ENCODE assay signal across 17 cellular contexts in the genomic region with DNA sequence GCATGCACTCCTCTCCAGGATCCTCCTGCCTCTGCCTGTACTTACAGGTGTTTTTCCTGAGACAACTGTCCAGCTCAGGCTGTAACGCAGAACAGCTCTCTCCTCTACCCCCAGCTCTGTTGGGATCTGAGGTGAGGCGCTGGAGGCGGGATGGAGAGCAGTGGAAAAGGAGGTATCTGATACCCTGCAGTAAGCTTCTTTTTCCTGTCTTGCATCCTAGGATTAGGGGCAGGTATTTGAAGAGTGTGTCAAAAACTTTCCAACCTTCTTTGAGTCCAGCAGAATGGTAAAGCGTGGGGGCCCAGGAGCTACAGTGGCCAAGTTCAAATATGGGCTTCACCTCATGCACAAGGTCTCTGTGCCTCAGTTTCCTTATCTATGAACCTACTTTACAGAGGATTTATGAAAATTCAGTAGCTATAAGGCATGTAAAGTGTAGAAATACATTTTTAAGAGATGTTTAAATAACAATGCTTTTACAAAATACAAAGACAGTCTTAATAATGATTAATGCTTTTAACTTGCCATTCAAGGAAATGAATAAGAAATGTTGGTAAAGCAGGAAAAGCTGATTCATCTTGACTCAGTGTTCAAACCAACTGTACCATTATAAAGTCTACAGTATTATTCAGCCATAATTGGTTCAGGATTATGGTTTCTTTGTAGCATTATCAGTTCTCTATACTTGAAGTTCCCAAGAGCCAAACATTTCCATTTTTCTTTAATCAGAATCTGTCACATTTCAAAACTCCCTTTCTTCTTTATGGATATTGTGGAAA. TPM values are rescaled to one million over a fixed set of nuclear protein-coding genes. Genes with fewer than 3 reads are reported as not detected.
DNase-seq lines count a peak whose midpoint lies in the region; ATAC-seq and TF ChIP-seq lines count a peak whose summit lies in the region.
"Had no signal": no experiment of that assay in that cellular context is flagged by ENCODE, and none has a peak within 500 bp of the region (broad histone marks: within the 10 kb centered on the region; RNA-seq: fewer than 3 reads in every experiment).

No MANE protein-coding gene starts in this region.

- H3K27ac Mint-ChIP-seq in Calu3 (ENCODE audit: unreplicated experiment) (peak overlapping the region; percentile 44), osteocyte (ENCODE audit: unreplicated experiment) (peak overlapping the region; percentile 58)
- H3K27ac Mint-ChIP-seq: activated T-cell treated with anti-CD3 and anti-CD28 coated beads, Interleukin-2, amount 50 U/mL, for 24 hours; immature natural killer cell; stimulated activated effector memory CD8-positive, alpha-beta T cell treated with anti-CD3 and anti-CD28 coated beads, Interleukin-12 subunit alpha, Interleukin-12 subunit beta, amount 100 ng/mL, for 72 hours had no signal

- BruUV-seq in Calu3 (replicated peaks; lab: Mats Ljungman, UMichigan) (no TSS peak), Panc1 (replicated peaks; lab: Mats Ljungman, UMichigan) (no TSS peak)

- peaks cover 21% of the 10 kb centered on the region for H3K4me1 Mint-ChIP-seq in Calu3 (ENCODE audit: low read depth, unreplicated experiment)
- peaks cover 76% of the 10 kb centered on the region for H3K4me1 Mint-ChIP-seq in osteocyte (ENCODE audit: unreplicated experiment)
- H3K4me1 Mint-ChIP-seq: stimulated activated effector memory CD8-positive, alpha-beta T cell treated with anti-CD3 and anti-CD28 coated beads, Interleukin-12 subunit alpha, Interleukin-12 subunit beta, amount 100 ng/mL, for 72 hours had no signal

- in situ Hi-C loops in Panc1 (cut with HindIII; ENCODE audit: low pct_unique_long_range_greater_than_20kb, low sequenced_read_pairs) = no loop called here

- TF ChIP-seq CTCF in Calu3 (IDR thresholded peaks at IDR 0.05; ENCODE audit: unreplicated experiment) (no peak), Panc1 (IDR thresholded peaks at IDR 0.05) (no peak), osteocyte (IDR thresholded peaks at IDR 0.05) (no peak)

- H3K4me3 Mint-ChIP-seq in Calu3 (ENCODE audit: low read depth, unreplicated experiment) (no peak overlapping the region), osteocyte (ENCODE audit: unreplicated experiment) (no peak overlapping the region)
- H3K4me3 Mint-ChIP-seq: activated T-cell treated with anti-CD3 and anti-CD28 coated beads, Interleukin-2, amount 50 U/mL, for 24 hours; immature natural killer cell; stimulated activated effector memory CD8-positive, alpha-beta T cell treated with anti-CD3 and anti-CD28 coated beads, Interleukin-12 subunit alpha, Interleukin-12 subunit beta, amount 100 ng/mL, for 72 hours had no signal

- no peaks in the 10 kb centered on the region for H3K27me3 ChIP-seq in Panc1 (ENCODE audit: control insufficient read depth, insufficient read depth, low read length)

- peak; percentile 42; the same call in 1 of the 2 replicates for ATAC-seq in Panc1
- ATAC-seq in HG03354 (IDR thresholded peaks at IDR 0.05; ENCODE audit: poor library complexity, severe bottlenecking, unreplicated experiment) = no peak
- no peak for ATAC-seq in HG03457 (IDR thresholded peaks at IDR 0.05; ENCODE audit: unreplicated experiment)
- ATAC-seq: psoas muscle; stimulated activated effector memory CD8-positive, alpha-beta T cell treated with anti-CD3 and anti-CD28 coated beads, Interleukin-12 subunit alpha, Interleukin-12 subunit beta, amount 100 ng/mL, for 72 hours had no signal

- H3K4me3 ChIP-seq in Panc1 (ENCODE audit: low read depth in 2 of 2, low read length in 2 of 2) = no peak overlapping the region
- H3K4me3 ChIP-seq: psoas muscle had no signal

- H3K36me3 ChIP-seq in Panc1 (ENCODE audit: control insufficient read depth, insufficient read depth, low read length) = no peaks in the 10 kb centered on the region; the same call in 1 of the 2 replicates

- H3K4me1 ChIP-seq in Panc1 (ENCODE audit: control insufficient read depth, insufficient read depth, low read length) = no peaks in the 10 kb centered on the region; the same call in 1 of the 2 replicates
- H3K4me1 ChIP-seq: psoas muscle had no signal

- H3K9me3 Mint-ChIP-seq in Calu3 (ENCODE audit: low read depth, unreplicated experiment) = no peaks in the 10 kb centered on the region
- H3K9me3 Mint-ChIP-seq in osteocyte (ENCODE audit: unreplicated experiment) = no peaks in the 10 kb centered on the region
- H3K9me3 Mint-ChIP-seq: activated T-cell treated with anti-CD3 and anti-CD28 coated beads, Interleukin-2, amount 50 U/mL, for 24 hours; immature natural killer cell; stimulated activated effector memory CD8-positive, alpha-beta T cell treated with anti-CD3 and anti-CD28 coated beads, Interleukin-12 subunit alpha, Interleukin-12 subunit beta, amount 100 ng/mL, for 72 hours had no signal

- H3K36me3 Mint-ChIP-seq in Calu3 (ENCODE audit: insufficient read depth, unreplicated experiment) (no peaks in the 10 kb centered on the region), osteocyte (ENCODE audit: unreplicated experiment) (peaks cover 29% of the 10 kb centered on the region)
- H3K36me3 Mint-ChIP-seq: immature natural killer cell; stimulated activated effector memory CD8-positive, alpha-beta T cell treated with anti-CD3 and anti-CD28 coated beads, Interleukin-12 subunit alpha, Interleukin-12 subunit beta, amount 100 ng/mL, for 72 hours had no signal

- no peaks in the 10 kb centered on the region for H3K9me3 ChIP-seq in Panc1 (ENCODE audit: control insufficient read depth, insufficient read depth, low read depth, low read length)
- H3K9me3 ChIP-seq: psoas muscle had no signal

- intact Hi-C loops in Calu3 (cut with micrococcal nuclease; ENCODE audit: unreplicated experiment) (loop anchor here (10.0 kb wide), 2 partner anchors 171 to 349 kb away; no protein-coding TSS in a partner anchor), Panc1 (cut with micrococcal nuclease; ENCODE audit: unreplicated experiment) (loop anchor here (10.0 kb wide), 1 partner anchor 141 kb away; no protein-coding TSS in a partner anchor)

- CTCF ChIA-PET in Calu3 (lab: Charles Lee) (no interaction called here), Panc1 (lab: Charles Lee) (no interaction called here)

- POLR2A ChIA-PET in Panc1 (lab: Charles Lee) = no interaction called here

- DNase-seq in Calu3 (no peak), Panc1 (ENCODE audit: low read depth, low spot score) (peak; percentile 45), epithelial cell of prostate (ENCODE audit: low read depth, low spot score) (peak; percentile 43), osteocyte (ENCODE audit: extremely low spot score, unreplicated experiment) (no peak), SHP77 (lab: John Stamatoyannopoulos, UW) (no peak), DMS79 treated with DMSO at 0.1 percent for 48 hours (lab: John Stamatoyannopoulos, UW) (no peak)
- DNase-seq: activated T-cell treated with anti-CD3 and anti-CD28 coated beads, Interleukin-2, amount 50 U/mL, for 24 hours; immature natural killer cell; KG1; NCI-H2029 treated with DMSO at 0.1 percent for 48 hours; NK-92 treated with Interleukin-12 subunit alpha and Interleukin-12 subunit beta, amount 100 ng/mL, for 24 hours; psoas muscle; stimulated activated CD4-positive, alpha-beta T cell treated with anti-CD3 and anti-CD28 coated beads, Interleukin-2, amount 100 ng/mL, for 24 hours had no signal

- H3K27ac ChIP-seq in Panc1 (ENCODE audit: low read length) (no peak overlapping the region), epithelial cell of prostate (peak overlapping the region; percentile 55)
- H3K27ac ChIP-seq: C4-2B, psoas muscle had no signal

- no peaks in the 10 kb centered on the region for H3K27me3 Mint-ChIP-seq in Calu3 (ENCODE audit: unreplicated experiment)
- no peaks in the 10 kb centered on the region for H3K27me3 Mint-ChIP-seq in osteocyte (ENCODE audit: unreplicated experiment)

RNA-seq across cellular contexts. Expression of a gene that starts 26.1 kb away (rescaled TPM):
- total RNA-seq in Calu3 (2022) (21.5 and 34.6 TPM in 2 replicates), Panc1 (2021; ENCODE audit: unreplicated experiment) (82.3 TPM), osteocyte (189 and 207 TPM in 2 replicates)
- 13.3 TPM for polyA plus RNA-seq in Panc1 (2012; ENCODE audit: insufficient read length)

Comparison
In these comparisons a context has a peak if more than half of its experiments do, and no peak if none do; other contexts are left out.
1. DNase-seq: peak in Panc1 (single experiment) and epithelial cell of prostate (single experiment); none in Calu3 (single experiment), osteocyte (single experiment), SHP77 (0 of 2) and DMS79 treated with DMSO at 0.1 percent for 48 hours (single experiment).